18 cellular contexts compared by ENCODE assay signal in genomic region chr17:69245617-69246016, GRCh38. TPM values are rescaled to one million over a fixed set of nuclear protein-coding genes. Genes with fewer than 3 reads are reported as not detected.
"Had no signal": no experiment of that assay in that cellular context is flagged by ENCODE, and none has a peak within 500 bp of the region (broad histone marks: within the 10 kb centered on the region; RNA-seq: fewer than 3 reads in every experiment).

No MANE protein-coding gene starts in this region.

- H3K9me3 ChIP-seq: ascending aorta, breast epithelium, mucosa of descending colon, thyroid gland, vagina had no signal

- H3K4me1 ChIP-seq: ascending aorta, breast epithelium, thyroid gland, vagina had no signal

- H3K79me2 ChIP-seq: hepatocyte had no signal

- H3K36me3 ChIP-seq: ascending aorta, breast epithelium had no signal

- H3K27ac ChIP-seq: ascending aorta, breast epithelium, hepatocyte, skin epidermis, thyroid gland, vagina, WERI-Rb-1 had no signal

- H3K27me3 ChIP-seq: ascending aorta, breast epithelium, hepatocyte, thyroid gland, vagina had no signal

- H3K4me3 ChIP-seq: ascending aorta, breast epithelium, hepatocyte, mucosa of descending colon, skin epidermis, thyroid gland, vagina had no signal

- H3K4me2 ChIP-seq: hepatocyte had no signal

- H2AFZ ChIP-seq: hepatocyte had no signal

- DNase-seq: activated CD4-positive, alpha-beta memory T cell treated with anti-CD3 and anti-CD28 coated beads for 36 hours; activated CD4-positive, alpha-beta T cell treated with anti-CD3 and anti-CD28 coated beads for 36 hours; activated CD8-positive, alpha-beta memory T cell treated with anti-CD3 and anti-CD28 coated beads, Interleukin-2, amount 10 ng/mL, durations not matched to agents 7 days and 5 days; activated naive CD4-positive, alpha-beta T cell treated with anti-CD3 and anti-CD28 coated beads, Interleukin-2, amount 10 ng/mL, durations not matched to agents 7 days and 5 days; activated T-cell treated with anti-CD3 and anti-CD28 coated beads, Interleukin-2, amount 50 U/mL, for 1 hour; islet precursor cell; mucosa of descending colon; naive thymus-derived CD4-positive, alpha-beta T cell; stimulated activated CD4-positive, alpha-beta T cell treated with anti-CD3 and anti-CD28 coated beads, Interleukin-15, amount 100 ng/mL, for 24 hours; stimulated activated CD4-positive, alpha-beta T cell treated with anti-CD3 and anti-CD28 coated beads, Interleukin-4, amount 100 ng/mL, for 1 hour; stimulated activated naive B cell treated with anti-CD40 and anti-IgM and Interleukin-4, amounts not matched to agents 10 μg/mL and 1 μg/mL and 100 μg/mL, for 72 hours; thyroid gland; WERI-Rb-1 had no signal

- ATAC-seq: activated CD4-positive, alpha-beta T cell treated with anti-CD3 and anti-CD28 coated beads for 36 hours; activated CD8-positive, alpha-beta memory T cell treated with anti-CD3 and anti-CD28 coated beads, Interleukin-2, amount 10 ng/mL, durations not matched to agents 7 days and 5 days; mucosa of descending colon; naive thymus-derived CD4-positive, alpha-beta T cell; stimulated activated naive B cell treated with anti-CD40 and anti-IgM and Interleukin-4, amounts not matched to agents 10 μg/mL and 1 μg/mL and 100 μg/mL, for 72 hours had no signal

RNA-seq across cellular contexts. Expression of gene ABCA10, which starts 17.0 kb away (rescaled TPM):
- polyA plus RNA-seq: hepatocyte; naive thymus-derived CD4-positive, alpha-beta T cell had no signal
